1 cellular context compared by ENCODE assay signal in the genomic region with DNA sequence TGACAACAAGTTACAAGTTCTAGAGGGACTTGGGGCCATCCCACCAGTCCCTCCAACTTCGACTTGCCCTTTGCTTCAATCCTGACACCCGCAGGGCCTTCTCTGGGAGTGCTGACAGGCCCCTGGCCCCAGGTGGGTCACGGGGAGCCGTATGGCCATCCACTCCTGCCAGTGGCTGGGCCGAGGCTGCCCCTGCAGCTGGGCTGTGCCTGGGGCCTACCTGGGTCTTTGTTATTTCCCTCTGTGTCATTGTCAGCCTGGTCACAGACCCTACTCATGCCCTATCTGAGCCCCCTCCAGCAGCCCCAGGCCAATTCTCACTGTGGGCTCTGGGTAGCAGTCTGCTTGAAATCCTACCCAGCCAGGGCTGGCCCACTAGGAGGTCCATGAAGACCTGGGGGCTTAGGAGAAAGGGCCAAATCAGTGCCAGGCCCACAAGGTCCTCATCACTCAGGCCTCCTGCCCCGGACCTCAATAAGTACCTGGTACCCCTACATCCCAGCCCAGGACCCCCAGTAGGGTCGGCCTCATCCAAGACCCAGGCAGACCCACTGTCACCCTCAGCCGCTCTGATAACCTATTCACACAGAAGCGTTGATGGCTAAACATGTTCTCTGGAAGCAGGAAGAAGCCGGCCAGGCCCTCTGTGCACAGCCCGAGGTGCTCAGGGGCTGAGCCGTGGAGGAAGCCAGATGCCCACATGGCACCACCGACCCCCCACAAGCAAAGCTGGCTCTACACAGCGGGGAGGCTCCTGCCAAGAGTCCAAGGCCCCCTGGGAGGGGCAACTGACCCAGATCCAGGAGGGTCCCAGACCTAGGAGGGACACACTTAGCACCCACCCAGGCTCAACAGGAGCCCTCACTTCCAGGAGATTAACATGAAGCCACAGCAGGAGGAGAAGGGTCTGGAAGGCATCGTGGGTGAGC.
A peak's percentile ranks its signal among the peaks of the same experiment; 100 is the strongest.
TF ChIP-seq lines count a peak whose summit lies in the region.

No MANE protein-coding gene starts in this region.

TF ChIP-seq in HepG2, 621 proteins besides CTCF, POLR2A, EP300 and RAD21:
- TF ChIP-seq, protein P1, sequence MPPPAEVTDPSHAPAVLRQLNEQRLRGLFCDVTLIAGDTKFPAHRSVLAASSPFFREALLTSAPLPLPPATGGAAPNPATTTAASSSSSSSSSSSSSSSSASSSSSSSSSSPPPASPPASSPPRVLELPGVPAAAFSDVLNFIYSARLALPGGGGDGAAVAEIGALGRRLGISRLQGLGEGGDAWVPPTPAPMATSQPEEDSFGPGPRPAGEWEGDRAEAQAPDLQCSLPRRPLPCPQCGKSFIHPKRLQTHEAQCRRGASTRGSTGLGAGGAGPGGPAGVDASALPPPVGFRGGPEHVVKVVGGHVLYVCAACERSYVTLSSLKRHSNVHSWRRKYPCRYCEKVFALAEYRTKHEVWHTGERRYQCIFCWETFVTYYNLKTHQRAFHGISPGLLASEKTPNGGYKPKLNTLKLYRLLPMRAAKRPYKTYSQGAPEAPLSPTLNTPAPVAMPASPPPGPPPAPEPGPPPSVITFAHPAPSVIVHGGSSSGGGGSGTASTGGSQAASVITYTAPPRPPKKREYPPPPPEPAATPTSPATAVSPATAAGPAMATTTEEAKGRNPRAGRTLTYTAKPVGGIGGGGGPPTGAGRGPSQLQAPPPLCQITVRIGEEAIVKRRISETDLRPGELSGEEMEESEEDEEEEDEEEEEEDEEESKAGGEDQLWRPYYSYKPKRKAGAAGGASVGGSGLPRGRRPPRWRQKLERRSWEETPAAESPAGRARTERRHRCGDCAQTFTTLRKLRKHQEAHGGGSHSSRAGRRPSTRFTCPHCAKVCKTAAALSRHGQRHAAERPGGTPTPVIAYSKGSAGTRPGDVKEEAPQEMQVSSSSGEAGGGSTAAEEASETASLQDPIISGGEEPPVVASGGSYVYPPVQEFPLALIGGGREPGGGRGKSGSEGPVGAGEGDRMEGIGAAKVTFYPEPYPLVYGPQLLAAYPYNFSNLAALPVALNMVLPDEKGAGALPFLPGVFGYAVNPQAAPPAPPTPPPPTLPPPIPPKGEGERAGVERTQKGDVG (CRISPR knock-in tag; IDR thresholded peaks at IDR 0.05; ENCODE audit: borderline replicate concordance) = 0 out of 2 replicates have a peak, but pooled peaks have one; percentile 19
- TF ChIP-seq, protein P2, sequence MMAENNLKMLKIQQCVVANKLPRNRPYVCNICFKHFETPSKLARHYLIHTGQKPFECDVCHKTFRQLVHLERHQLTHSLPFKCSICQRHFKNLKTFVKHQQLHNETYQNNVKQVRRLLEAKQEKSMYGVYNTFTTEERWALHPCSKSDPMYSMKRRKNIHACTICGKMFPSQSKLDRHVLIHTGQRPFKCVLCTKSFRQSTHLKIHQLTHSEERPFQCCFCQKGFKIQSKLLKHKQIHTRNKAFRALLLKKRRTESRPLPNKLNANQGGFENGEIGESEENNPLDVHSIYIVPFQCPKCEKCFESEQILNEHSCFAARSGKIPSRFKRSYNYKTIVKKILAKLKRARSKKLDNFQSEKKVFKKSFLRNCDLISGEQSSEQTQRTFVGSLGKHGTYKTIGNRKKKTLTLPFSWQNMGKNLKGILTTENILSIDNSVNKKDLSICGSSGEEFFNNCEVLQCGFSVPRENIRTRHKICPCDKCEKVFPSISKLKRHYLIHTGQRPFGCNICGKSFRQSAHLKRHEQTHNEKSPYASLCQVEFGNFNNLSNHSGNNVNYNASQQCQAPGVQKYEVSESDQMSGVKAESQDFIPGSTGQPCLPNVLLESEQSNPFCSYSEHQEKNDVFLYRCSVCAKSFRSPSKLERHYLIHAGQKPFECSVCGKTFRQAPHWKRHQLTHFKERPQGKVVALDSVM (CRISPR knock-in tag; IDR thresholded peaks at IDR 0.05) = no peak
